In genomic region chr16:11510178-11510973, GRCh38 we compare ENCODE assay signal across 19 cellular contexts.
"Had no signal": no experiment of that assay in that cellular context is flagged by ENCODE, and none has a peak within 500 bp of the region (broad histone marks: within the 10 kb centered on the region; RNA-seq: fewer than 3 reads in every experiment).

No MANE protein-coding gene starts in this region.

- H3K36me3 ChIP-seq: esophagus squamous epithelium, sigmoid colon, stomach, thoracic aorta had no signal

- H3K4me3 Mint-ChIP-seq: activated CD8-positive, alpha-beta T cell treated with anti-CD3 and anti-CD28 coated beads for 36 hours; activated naive CD8-positive, alpha-beta T cell treated with anti-CD3 and anti-CD28 coated beads for 36 hours; nephron; T-helper 17 cell had no signal

- H3K27ac Mint-ChIP-seq: activated CD8-positive, alpha-beta T cell treated with anti-CD3 and anti-CD28 coated beads for 36 hours; activated naive CD8-positive, alpha-beta T cell treated with anti-CD3 and anti-CD28 coated beads for 36 hours; T-helper 17 cell had no signal

- H3K4me1 Mint-ChIP-seq: activated naive CD8-positive, alpha-beta T cell treated with anti-CD3 and anti-CD28 coated beads for 36 hours; nephron; T-helper 17 cell had no signal

- H3K9me3 Mint-ChIP-seq: activated CD8-positive, alpha-beta T cell treated with anti-CD3 and anti-CD28 coated beads for 36 hours; activated naive CD8-positive, alpha-beta T cell treated with anti-CD3 and anti-CD28 coated beads for 36 hours; nephron had no signal

- H3K36me3 Mint-ChIP-seq: activated naive CD8-positive, alpha-beta T cell treated with anti-CD3 and anti-CD28 coated beads for 36 hours had no signal

- ATAC-seq: activated CD8-positive, alpha-beta T cell treated with anti-CD3 and anti-CD28 coated beads for 36 hours; body of pancreas; T-helper 17 cell had no signal

- H3K27me3 ChIP-seq: body of pancreas, esophagus squamous epithelium, sigmoid colon, stomach had no signal

- H3K27me3 Mint-ChIP-seq: activated CD8-positive, alpha-beta T cell treated with anti-CD3 and anti-CD28 coated beads for 36 hours; activated naive CD8-positive, alpha-beta T cell treated with anti-CD3 and anti-CD28 coated beads for 36 hours; T-helper 17 cell had no signal

- H3K27ac ChIP-seq: body of pancreas, esophagus squamous epithelium, sigmoid colon, stomach, thoracic aorta had no signal

- H3K4me1 ChIP-seq: body of pancreas, esophagus squamous epithelium, sigmoid colon, stomach had no signal

- H3K4me3 ChIP-seq: body of pancreas, esophagus squamous epithelium, sigmoid colon, stomach, thoracic aorta had no signal

- FAIRE-seq: endothelial cell of umbilical vein had no signal

- DNase-seq: activated CD4-positive, alpha-beta T cell treated with anti-CD3 and anti-CD28 coated beads for 48 hours; activated CD8-positive, alpha-beta memory T cell treated with anti-CD3 and anti-CD28 coated beads, Interleukin-2, amount 50 U/mL, for 4 hours; activated CD8-positive, alpha-beta T cell treated with anti-CD3 and anti-CD28 coated beads for 36 hours; activated gamma-delta T cell; activated naive CD8-positive, alpha-beta T cell treated with anti-CD3 and anti-CD28 coated beads for 36 hours; activated T-cell treated with anti-CD3 and anti-CD28 coated beads, Interleukin-2, amount 50 U/mL, for 48 hours; amygdala; body of pancreas; cortex of kidney; effector CD4-positive, alpha-beta T cell; esophagus squamous epithelium; mesendoderm; sigmoid colon; stimulated activated CD4-positive, alpha-beta T cell treated with anti-CD3 and anti-CD28 coated beads, Interleukin-1b, Interleukin-23, amount 100 ng/mL, for 48 hours; stomach; T-helper 17 cell had no signal

- H3K9me3 ChIP-seq: body of pancreas, esophagus squamous epithelium, sigmoid colon, stomach, thoracic aorta had no signal
